In genomic region chr11:121634273-121634672, GRCh38 we compare ENCODE assay signal across 21 cellular contexts.
"Had no signal": no experiment of that assay in that cellular context is flagged by ENCODE, and none has a peak within 500 bp of the region (broad histone marks: within the 10 kb centered on the region; RNA-seq: fewer than 3 reads in every experiment).

No MANE protein-coding gene starts in this region.

- H3K9me3 ChIP-seq: gastrocnemius medialis, heart right ventricle, stomach, testis, upper lobe of left lung had no signal

- ATAC-seq: activated CD4-positive, alpha-beta T cell treated with anti-CD3 and anti-CD28 coated beads for 36 hours; activated CD8-positive, alpha-beta memory T cell treated with anti-CD3 and anti-CD28 coated beads, Interleukin-2, amount 10 ng/mL, durations not matched to agents 7 days and 5 days; gastrocnemius medialis; left colon had no signal

- H3K9me3 Mint-ChIP-seq: activated CD4-positive, alpha-beta memory T cell treated with anti-CD3 and anti-CD28 coated beads for 36 hours; activated T-cell treated with anti-CD3 and anti-CD28 coated beads, Interleukin-2, amount 50 U/mL, for 24 hours; brain had no signal

- H3K27ac Mint-ChIP-seq: activated CD4-positive, alpha-beta memory T cell treated with anti-CD3 and anti-CD28 coated beads for 36 hours; activated CD4-positive, alpha-beta T cell treated with anti-CD3 and anti-CD28 coated beads for 36 hours; activated CD8-positive, alpha-beta memory T cell treated with anti-CD3 and anti-CD28 coated beads, Interleukin-2, amount 10 ng/mL, durations not matched to agents 7 days and 5 days; activated T-cell treated with anti-CD3 and anti-CD28 coated beads, Interleukin-2, amount 50 U/mL, for 24 hours had no signal

- H3K4me1 Mint-ChIP-seq: activated CD4-positive, alpha-beta T cell treated with anti-CD3 and anti-CD28 coated beads for 36 hours; activated CD8-positive, alpha-beta memory T cell treated with anti-CD3 and anti-CD28 coated beads, Interleukin-2, amount 10 ng/mL, durations not matched to agents 7 days and 5 days had no signal

- DNase-seq: activated CD4-positive, alpha-beta memory T cell treated with anti-CD3 and anti-CD28 coated beads for 36 hours; activated CD4-positive, alpha-beta T cell treated with anti-CD3 and anti-CD28 coated beads for 36 hours; activated CD8-positive, alpha-beta memory T cell treated with anti-CD3 and anti-CD28 coated beads, Interleukin-2, amount 10 ng/mL, durations not matched to agents 7 days and 5 days; activated effector memory CD4-positive, alpha-beta T cell treated with Interleukin-2 at 50 U/mL for 16 hours; activated naive CD4-positive, alpha-beta T cell treated with anti-CD3 and anti-CD28 coated beads, Interleukin-2, amount 50 U/mL, for 16 hours; activated T-cell treated with anti-CD3 and anti-CD28 coated beads, Interleukin-2, amount 50 U/mL, for 24 hours; effector CD8-positive, alpha-beta T cell; gastrocnemius medialis; heart right ventricle; left colon; posterior cingulate gyrus; stimulated activated CD4-positive, alpha-beta T cell treated with anti-CD3 and anti-CD28 coated beads, Interleukin-4, amount 100 ng/mL, for 24 hours; stimulated activated CD8-positive, alpha-beta memory T cell treated with anti-CD3 and anti-CD28 coated beads, Interleukin-4, amount 100 ng/mL, for 48 hours; stomach; T-helper 1 cell; testis; upper lobe of left lung had no signal

- H3K36me3 ChIP-seq: gastrocnemius medialis had no signal

- H3K27me3 ChIP-seq: gastrocnemius medialis, stomach, testis, upper lobe of left lung had no signal

- H3K27ac ChIP-seq: gastrocnemius medialis, heart right ventricle, skin epidermis, stomach, testis, upper lobe of left lung, VCaP had no signal

- H3K4me1 ChIP-seq: gastrocnemius medialis, stomach, testis, upper lobe of left lung had no signal

- H3K27me3 Mint-ChIP-seq: activated CD4-positive, alpha-beta memory T cell treated with anti-CD3 and anti-CD28 coated beads for 36 hours; activated CD4-positive, alpha-beta T cell treated with anti-CD3 and anti-CD28 coated beads for 36 hours; activated CD8-positive, alpha-beta memory T cell treated with anti-CD3 and anti-CD28 coated beads, Interleukin-2, amount 10 ng/mL, durations not matched to agents 7 days and 5 days; activated T-cell treated with anti-CD3 and anti-CD28 coated beads, Interleukin-2, amount 50 U/mL, for 24 hours had no signal

- H3K36me3 Mint-ChIP-seq: activated CD8-positive, alpha-beta memory T cell treated with anti-CD3 and anti-CD28 coated beads, Interleukin-2, amount 10 ng/mL, durations not matched to agents 7 days and 5 days had no signal

- H3K4me3 ChIP-seq: gastrocnemius medialis, heart right ventricle, lung, skin epidermis, stomach, testis, upper lobe of left lung had no signal

- H3K4me3 Mint-ChIP-seq: activated CD4-positive, alpha-beta memory T cell treated with anti-CD3 and anti-CD28 coated beads for 36 hours; activated CD4-positive, alpha-beta T cell treated with anti-CD3 and anti-CD28 coated beads for 36 hours; activated CD8-positive, alpha-beta memory T cell treated with anti-CD3 and anti-CD28 coated beads, Interleukin-2, amount 10 ng/mL, durations not matched to agents 7 days and 5 days; activated T-cell treated with anti-CD3 and anti-CD28 coated beads, Interleukin-2, amount 50 U/mL, for 24 hours; brain had no signal
